ENCODE assay signal across 8 cellular contexts in genomic region chr11:57792060-57792541, GRCh38. TPM values are rescaled to one million over a fixed set of nuclear protein-coding genes. Genes with fewer than 3 reads are reported as not detected.
DNase-seq lines count a peak whose midpoint lies in the region; ATAC-seq, FAIRE-seq and TF ChIP-seq lines count a peak whose summit lies in the region.

No MANE protein-coding gene starts in this region.

- no TSS peak for BruUV-seq in Caco-2 (replicated peaks; lab: Mats Ljungman, UMichigan)

- no peaks in the 10 kb centered on the region for H3K9me3 ChIP-seq in Caco-2
- H3K9me3 ChIP-seq in small intestine (ENCODE audit: control insufficient read depth, low read depth) = no peaks in the 10 kb centered on the region

- H3K4me1 Mint-ChIP-seq in Caco-2 (ENCODE audit: low read depth, unreplicated experiment) = peaks cover 46% of the 10 kb centered on the region

- peaks cover 86% of the 10 kb centered on the region for H3K36me3 Mint-ChIP-seq in Caco-2 (ENCODE audit: insufficient read depth, unreplicated experiment)

- peaks cover 10% of the 10 kb centered on the region for H3K36me3 ChIP-seq in Caco-2 (ENCODE audit: control insufficient read depth, insufficient read depth, low read length)
- H3K36me3 ChIP-seq in small intestine (ENCODE audit: control insufficient read depth in 2 of 2, insufficient read depth in 2 of 2, low read length in 2 of 2) = peaks cover 7 to 17% of the 10 kb centered on the region in 2 donors

- H3K4me1 ChIP-seq in Caco-2 (peaks cover 63% of the 10 kb centered on the region), foreskin keratinocyte (peaks cover 39% of the 10 kb centered on the region), small intestine (ENCODE audit: control insufficient read depth in 2 of 2, insufficient read depth in 1 of 2, low read depth in 1 of 2, low read length in 1 of 2) (peaks cover 23 to 44% of the 10 kb centered on the region in 2 donors)

- H3K27ac ChIP-seq in foreskin keratinocyte (peak overlapping the region; percentile 64), small intestine (ENCODE audit: low read depth in 1 of 2, low read length in 1 of 2) (peak overlapping the region; percentile 75 to 80)

- no peak for TF ChIP-seq CTCF in Caco-2 (IDR thresholded peaks at IDR 0.05; ENCODE audit: insufficient read depth in 1 of 2, low read depth in 1 of 2, low read length in 1 of 2, severe bottlenecking in 1 of 2, unreplicated experiment in 1 of 2)
- no peak for TF ChIP-seq CTCF in foreskin keratinocyte (conservative IDR thresholded peaks at IDR 0.05)

- POLR2A ChIA-PET in Caco-2 (lab: Charles Lee) = no interaction called here

- FAIRE-seq in small intestine (lab: Jason Lieb, UNC) = no peak

- peak overlapping the region; percentile 25 for H3K4me3 Mint-ChIP-seq in Caco-2 (ENCODE audit: unreplicated experiment)

- no peak for DNase-seq in Caco-2
- peak; percentile 100 for DNase-seq in MV-4-11 (lab: John Stamatoyannopoulos, UW)
- DNase-seq in activated T-cell treated with anti-CD3 and anti-CD28 coated beads for 48 hours (ENCODE audit: low read depth) = peak; percentile 77
- no peak for DNase-seq in foreskin keratinocyte
- DNase-seq in small intestine = peak; percentile 76
- no peak for DNase-seq in GM03348 (ENCODE audit: low spot score)
- no peak for DNase-seq in iPS-NIHi11 (ENCODE audit: low spot score)

- ATAC-seq in GM21737 (IDR thresholded peaks at IDR 0.05; ENCODE audit: unreplicated experiment) (peak; percentile 77), foreskin keratinocyte (no peak)

- no peaks in the 10 kb centered on the region for H3K9me3 Mint-ChIP-seq in Caco-2 (ENCODE audit: unreplicated experiment)

- no peaks in the 10 kb centered on the region for H3K27me3 Mint-ChIP-seq in Caco-2 (ENCODE audit: insufficient read depth, unreplicated experiment)

- CTCF ChIA-PET in Caco-2 (lab: Charles Lee) = no interaction called here

- H3K4me3 ChIP-seq in Caco-2 (ENCODE audit: low read depth, low read length) (no peak overlapping the region), small intestine (ENCODE audit: low read depth in 1 of 2, low read length in 2 of 2) (no peak overlapping the region)

- H3K27ac Mint-ChIP-seq in Caco-2 (ENCODE audit: unreplicated experiment) = peak overlapping the region; percentile 86

- 65 to 94% (median 74%) methylated on average over 7 of the region's 7 CpGs for WGBS in small intestine, 3 donors

- H3K27me3 ChIP-seq in Caco-2 (replicated peaks; ENCODE audit: control insufficient read depth, insufficient read depth, low read length) (no peaks in the 10 kb centered on the region), foreskin keratinocyte (no peaks in the 10 kb centered on the region), small intestine (ENCODE audit: control insufficient read depth in 2 of 2, insufficient read depth in 2 of 2, low read length in 2 of 2) (no peaks in the 10 kb centered on the region)

- intact Hi-C loops in Caco-2 (cut with micrococcal nuclease; ENCODE audit: unreplicated experiment) = no loop called here

RNA-seq across cellular contexts. Expression of gene CTNND1, which starts 30.5 kb away (rescaled TPM):
- total RNA-seq in Caco-2 (2022) (223 and 225 TPM in 2 replicates), foreskin keratinocyte (111 and 115 TPM in 2 replicates)
- polyA plus RNA-seq in foreskin keratinocyte (40.3 and 43.9 TPM in 2 replicates), small intestine (100 to 1,000 TPM in 1 of 3 donors, 10 to 100 TPM in 2; 62.2 to 148 (median 89.7) TPM)

RNA-seq across cellular contexts. Expression of gene BTBD18, which starts 40.5 kb away (rescaled TPM):
- total RNA-seq in Caco-2 (2022) = not detected in 2 replicates
- not detected in 2 replicates for total RNA-seq in foreskin keratinocyte
- not detected in 2 replicates for polyA plus RNA-seq in foreskin keratinocyte
- not detected for polyA plus RNA-seq in small intestine

RNA-seq across cellular contexts. Expression of gene SELENOH, which starts 50.8 kb away (rescaled TPM):
- total RNA-seq in Caco-2 (2022) = 174 and 175 TPM in 2 replicates
- 127 and 132 TPM in 2 replicates for total RNA-seq in foreskin keratinocyte
- polyA plus RNA-seq in foreskin keratinocyte = 193 and 196 TPM in 2 replicates
- 100 to 1,000 TPM in 2 of 3 donors, 10 to 100 TPM in 1; 78.3 to 148 (median 144) TPM for polyA plus RNA-seq in small intestine

Comparison
In these comparisons a context has a peak if more than half of its experiments do, and no peak if none do; other contexts are left out.
1. DNase-seq: peak in MV-4-11 (single experiment), activated T-cell treated with anti-CD3 and anti-CD28 coated beads for 48 hours (single experiment) and small intestine (single experiment); none in Caco-2 (0 of 2), foreskin keratinocyte (0 of 2), GM03348 (single experiment) and iPS-NIHi11 (single experiment).